8 cellular contexts compared by ENCODE assay signal in genomic region chr22:41526802-41527799, GRCh38. TPM values are rescaled to one million over a fixed set of nuclear protein-coding genes. Genes with fewer than 3 reads are reported as not detected.
A peak's percentile ranks its signal among the peaks of the same experiment; 100 is the strongest.
DNase-seq lines count a peak whose midpoint lies in the region; ATAC-seq and TF ChIP-seq lines count a peak whose summit lies in the region.

No MANE protein-coding gene starts in this region.

- H3K9me3 Mint-ChIP-seq in immature natural killer cell, result no peaks in the 10 kb centered on the region

- H3K27ac Mint-ChIP-seq in immature natural killer cell, result no peak overlapping the region

- H3K4me1 Mint-ChIP-seq in immature natural killer cell, result peaks cover 0 to 12% of the 10 kb centered on the region in 2 donors

- TF ChIP-seq POLR2A in lower leg skin (IDR thresholded peaks at IDR 0.05), result no peak

- H3K9me3 ChIP-seq in ascending aorta, result no peaks in the 10 kb centered on the region

- peaks cover 24 to 31% of the 10 kb centered on the region in 2 donors for H3K4me1 ChIP-seq in ascending aorta

- H3K4me3 ChIP-seq in ascending aorta (no peak overlapping the region), lower leg skin (ENCODE audit: low read depth, poor library complexity, severe bottlenecking) (no peak overlapping the region)

- peaks cover 4 to 7% (median 4%) of the 10 kb centered on the region in 3 donors for H3K36me3 Mint-ChIP-seq in immature natural killer cell

- WGBS in lower leg skin, 2 donors, result 61 to 68% methylated on average over 20 to 32 of the region's 32 CpGs

- intact Hi-C loops in Right ventricle myocardium inferior (cut with DNase I) (no loop called here), cardiac septum (cut with DNase I) (no loop called here), ascending aorta (cut with DNase I) (loop anchor here (10.0 kb wide), 1 partner anchor 602 kb away; no protein-coding TSS in a partner anchor), lower leg skin (cut with DNase I; ENCODE audit: low total_unique reads) (loop anchor here (5.0 kb wide), 1 partner anchor 125 kb away; no protein-coding TSS in a partner anchor)

- peaks cover 0 to 3% (median 0%) of the 10 kb centered on the region in 3 donors for H3K27me3 Mint-ChIP-seq in immature natural killer cell (ENCODE audit: low read depth in 3 of 3)

- DNase-seq in Right ventricle myocardium inferior (ENCODE audit: missing footprints), result peak; percentile 84
- DNase-seq in cardiac septum (ENCODE audit: low spot score), result no peak
- peak; percentile 43 to 64 (median 55) for DNase-seq in T-helper 2 cell
- peak in 1 of 2 donors; percentile 75 for DNase-seq in ascending aorta (ENCODE audit: low spot score in 2 of 2)
- peak; percentile 54 to 64 (median 55) for DNase-seq in immature natural killer cell
- DNase-seq in stimulated activated CD4-positive, alpha-beta T cell treated with anti-CD3 and anti-CD28 coated beads, Interleukin-2, amount 100 ng/mL, for 4 hours (ENCODE audit: low read depth), result peak; percentile 50
- DNase-seq in lower leg skin (ENCODE audit: low spot score in 2 of 2), result no peak
- no peak for DNase-seq in NCI-H2227 (lab: John Stamatoyannopoulos, UW; ENCODE audit: unreplicated experiment)

- no peak overlapping the region for H3K4me3 Mint-ChIP-seq in immature natural killer cell

- H3K36me3 ChIP-seq in ascending aorta, result peaks cover 59 to 61% of the 10 kb centered on the region in 2 donors

- H3K27me3 ChIP-seq in ascending aorta, result no peaks in the 10 kb centered on the region

- ATAC-seq in Right ventricle myocardium inferior, result no peak

- H3K27ac ChIP-seq in ascending aorta, result peak overlapping the region; percentile 94 to 96

- TF ChIP-seq CTCF in ascending aorta (IDR thresholded peaks at IDR 0.05), result peak; percentile 77 to 88 (median 81)
- peak in 1 of 3 donors; percentile 38 for TF ChIP-seq CTCF in lower leg skin (IDR thresholded peaks at IDR 0.05)

RNA-seq across cellular contexts. Expression of gene POLR3H, which starts 17.2 kb away (rescaled TPM):
- total RNA-seq in Right ventricle myocardium inferior, result 20.1 TPM
- total RNA-seq in cardiac septum, result 18.6 TPM
- total RNA-seq in ascending aorta, result 34.7 TPM
- 10 to 100 TPM in 2 of 3 donors, 1 to 10 TPM in 1; 9.2 to 15.4 (median 15.0) TPM for polyA plus RNA-seq in immature natural killer cell
- total RNA-seq in lower leg skin, result 10 to 100 TPM in 3 of 4 donors, 1 to 10 TPM in 1; 8.7 to 19.7 (median 16.4) TPM

RNA-seq across cellular contexts. Expression of gene CSDC2, which starts 33.7 kb away (rescaled TPM):
- 265 TPM for total RNA-seq in Right ventricle myocardium inferior
- total RNA-seq in cardiac septum, result 115 TPM
- total RNA-seq in ascending aorta, result 119 TPM
- polyA plus RNA-seq in immature natural killer cell, result not detected
- 1 to 10 TPM in 2 of 4 donors, under 1 TPM in 2; 0.63 to 3.0 (median 1.0) TPM for total RNA-seq in lower leg skin

RNA-seq across cellular contexts. Expression of gene ACO2, which starts 58.2 kb away (rescaled TPM):
- total RNA-seq in Right ventricle myocardium inferior (810 TPM), cardiac septum (662 TPM), ascending aorta (81.1 TPM), lower leg skin (100 to 1,000 TPM in 1 of 4 donors, 10 to 100 TPM in 3; 64.0 to 103 (median 83.1) TPM)
- polyA plus RNA-seq in immature natural killer cell, result 100 to 1,000 TPM in 2 of 3 donors, 10 to 100 TPM in 1; 77.1 to 115 (median 111) TPM

RNA-seq across cellular contexts. Expression of gene PHF5A, which starts 58.6 kb away (rescaled TPM):
- 25.5 TPM for total RNA-seq in Right ventricle myocardium inferior
- 22.0 TPM for total RNA-seq in cardiac septum
- 4.8 TPM for total RNA-seq in ascending aorta
- polyA plus RNA-seq in immature natural killer cell, result 10 to 100 TPM; 26.4 to 31.0 (median 29.9) TPM
- total RNA-seq in lower leg skin, result 10 to 100 TPM; 44.1 to 51.9 (median 45.4) TPM

Comparison
In these comparisons a context has a peak if more than half of its experiments do, and no peak if none do; other contexts are left out.
1. DNase-seq: peak in Right ventricle myocardium inferior (single experiment), T-helper 2 cell (5 of 5), immature natural killer cell (3 of 3) and stimulated activated CD4-positive, alpha-beta T cell treated with anti-CD3 and anti-CD28 coated beads, Interleukin-2, amount 100 ng/mL, for 4 hours (single experiment); none in cardiac septum (single experiment), lower leg skin (0 of 2) and NCI-H2227 (single experiment).
2. RNA of gene CSDC2, which starts 33.7 kb away (total RNA-seq): 265 TPM in Right ventricle myocardium inferior (single experiment), 119 TPM in ascending aorta (single experiment) and 115 TPM in cardiac septum (single experiment); 0.63 to 3.0 TPM in lower leg skin; every median in the first group is over 10 times any median in the second.
3. intact Hi-C loops: an anchor here in ascending aorta (10.0 kb wide) and lower leg skin (5.0 kb wide); none called in Right ventricle myocardium inferior and cardiac septum.